ENCODE assay signal across 28 cellular contexts in genomic region chr9:123606141-123606540, GRCh38.
"Had no signal": no experiment of that assay in that cellular context is flagged by ENCODE, and none has a peak within 500 bp of the region (broad histone marks: within the 10 kb centered on the region; RNA-seq: fewer than 3 reads in every experiment).

No MANE protein-coding gene starts in this region.

- H3K27me3 Mint-ChIP-seq: stimulated activated naive B cell treated with anti-CD40 and anti-IgM and Interleukin-4, amounts not matched to agents 10 μg/mL and 1 μg/mL and 100 μg/mL, for 72 hours; stimulated activated naive CD8-positive, alpha-beta T cell treated with anti-CD3 and anti-CD28 coated beads, Interleukin-15, amount 100 ng/mL, for 72 hours; stimulated activated naive CD8-positive, alpha-beta T cell treated with anti-CD3 and anti-CD28 coated beads, Interleukin-15, Interleukin-2, amounts not matched to agents 100 ng/mL and 50 ng/mL, for 24 hours; type B pancreatic cell had no signal

- ATAC-seq: stimulated activated effector memory CD8-positive, alpha-beta T cell treated with anti-CD3 and anti-CD28 coated beads, Interleukin-12 subunit alpha, Interleukin-12 subunit beta, amount 100 ng/mL, for 72 hours; stimulated activated naive B cell treated with anti-CD40 and anti-IgM and Interleukin-4, amounts not matched to agents 10 μg/mL and 1 μg/mL and 100 μg/mL, for 72 hours; stimulated activated naive CD8-positive, alpha-beta T cell treated with anti-CD3 and anti-CD28 coated beads, Interleukin-15, amount 100 ng/mL, for 72 hours; stimulated activated naive CD8-positive, alpha-beta T cell treated with anti-CD3 and anti-CD28 coated beads, Interleukin-15, Interleukin-2, amounts not matched to agents 100 U/mL and 50 U/mL, for 24 hours; upper lobe of right lung had no signal

- FAIRE-seq: urothelium cell line had no signal

- H3K4me3 Mint-ChIP-seq: stimulated activated effector memory CD8-positive, alpha-beta T cell treated with anti-CD3 and anti-CD28 coated beads, Interleukin-12 subunit alpha, Interleukin-12 subunit beta, amount 100 ng/mL, for 72 hours; stimulated activated naive B cell treated with anti-CD40 and anti-IgM and Interleukin-4, amounts not matched to agents 10 μg/mL and 1 μg/mL and 100 μg/mL, for 72 hours; stimulated activated naive CD8-positive, alpha-beta T cell treated with anti-CD3 and anti-CD28 coated beads, Interleukin-15, amount 100 ng/mL, for 72 hours; stimulated activated naive CD8-positive, alpha-beta T cell treated with anti-CD3 and anti-CD28 coated beads, Interleukin-15, Interleukin-2, amounts not matched to agents 100 ng/mL and 50 ng/mL, for 24 hours; type B pancreatic cell had no signal

- H3K9me3 Mint-ChIP-seq: stimulated activated effector memory CD8-positive, alpha-beta T cell treated with anti-CD3 and anti-CD28 coated beads, Interleukin-12 subunit alpha, Interleukin-12 subunit beta, amount 100 ng/mL, for 72 hours; stimulated activated naive B cell treated with anti-CD40 and anti-IgM and Interleukin-4, amounts not matched to agents 10 μg/mL and 1 μg/mL and 100 μg/mL, for 72 hours; stimulated activated naive CD8-positive, alpha-beta T cell treated with anti-CD3 and anti-CD28 coated beads, Interleukin-15, amount 100 ng/mL, for 72 hours; stimulated activated naive CD8-positive, alpha-beta T cell treated with anti-CD3 and anti-CD28 coated beads, Interleukin-15, Interleukin-2, amounts not matched to agents 100 ng/mL and 50 ng/mL, for 24 hours; type B pancreatic cell had no signal

- H3K36me3 Mint-ChIP-seq: stimulated activated effector memory CD8-positive, alpha-beta T cell treated with anti-CD3 and anti-CD28 coated beads, Interleukin-12 subunit alpha, Interleukin-12 subunit beta, amount 100 ng/mL, for 72 hours had no signal

- H3K9me3 ChIP-seq: stomach, suprapubic skin, testis, thoracic aorta, tibial artery, tibial nerve, transverse colon, upper lobe of left lung, upper lobe of right lung, uterus, vagina had no signal

- H3K4me1 ChIP-seq: stomach, testis, tibial artery, tibial nerve, transverse colon, upper lobe of left lung, upper lobe of right lung, uterus, vagina had no signal

- H3K27ac ChIP-seq: stomach, suprapubic skin, testis, thoracic aorta, tibial artery, tibial nerve, transverse colon, upper lobe of left lung, upper lobe of right lung, uterus, vagina had no signal

- H3K27ac Mint-ChIP-seq: stimulated activated effector memory CD8-positive, alpha-beta T cell treated with anti-CD3 and anti-CD28 coated beads, Interleukin-12 subunit alpha, Interleukin-12 subunit beta, amount 100 ng/mL, for 72 hours; stimulated activated naive B cell treated with anti-CD40 and anti-IgM and Interleukin-4, amounts not matched to agents 10 μg/mL and 1 μg/mL and 100 μg/mL, for 72 hours; stimulated activated naive CD8-positive, alpha-beta T cell treated with anti-CD3 and anti-CD28 coated beads, Interleukin-15, amount 100 ng/mL, for 72 hours; stimulated activated naive CD8-positive, alpha-beta T cell treated with anti-CD3 and anti-CD28 coated beads, Interleukin-15, Interleukin-2, amounts not matched to agents 100 ng/mL and 50 ng/mL, for 24 hours; type B pancreatic cell had no signal

- DNase-seq: stimulated activated CD4-positive, alpha-beta T cell treated with anti-CD3 and anti-CD28 coated beads, Interleukin-2, amount 100 ng/mL, for 24 hours; stimulated activated CD4-positive, alpha-beta T cell treated with anti-CD3 and anti-CD28 coated beads, Interleukin-2, amount 100 ng/mL, for 48 hours; stimulated activated CD4-positive, alpha-beta T cell treated with anti-CD3 and anti-CD28 coated beads, Interleukin-4, amount 100 ng/mL, for 1 hour; stimulated activated CD4-positive, alpha-beta T cell treated with anti-CD3 and anti-CD28 coated beads, Interleukin-4, amount 100 ng/mL, for 24 hours; stimulated activated CD4-positive, alpha-beta T cell treated with anti-CD3 and anti-CD28 coated beads, Interleukin-4, amount 100 ng/mL, for 4 hours; stimulated activated CD8-positive, alpha-beta memory T cell treated with anti-CD3 and anti-CD28 coated beads, Interleukin-4, amount 100 ng/mL, for 48 hours; stimulated activated naive B cell treated with anti-CD40 and anti-IgM and Interleukin-4, amounts not matched to agents 10 μg/mL and 1 μg/mL and 100 μg/mL, for 72 hours; stimulated activated naive CD4-positive, alpha-beta T cell; stimulated activated naive CD4-positive, alpha-beta T cell treated with Interleukin-2 at 50 U/mL for 16 hours; stimulated activated naive CD8-positive, alpha-beta T cell treated with anti-CD3 and anti-CD28 coated beads, Interleukin-15, amount 100 ng/mL, for 72 hours; stimulated activated naive CD8-positive, alpha-beta T cell treated with anti-CD3 and anti-CD28 coated beads, Interleukin-15, Interleukin-2, amounts not matched to agents 100 U/mL and 50 U/mL, for 24 hours; stomach; substantia nigra; testis; tibial artery; transverse colon; trophoblast cell; upper lobe of left lung; upper lobe of right lung; uterus had no signal

- H3K36me3 ChIP-seq: suprapubic skin, thoracic aorta, tibial artery, transverse colon, upper lobe of right lung, uterus, vagina had no signal

- H3K4me1 Mint-ChIP-seq: stimulated activated effector memory CD8-positive, alpha-beta T cell treated with anti-CD3 and anti-CD28 coated beads, Interleukin-12 subunit alpha, Interleukin-12 subunit beta, amount 100 ng/mL, for 72 hours; stimulated activated naive CD8-positive, alpha-beta T cell treated with anti-CD3 and anti-CD28 coated beads, Interleukin-15, amount 100 ng/mL, for 72 hours had no signal

- H3K4me3 ChIP-seq: stomach, suprapubic skin, testis, thoracic aorta, tibial artery, tibial nerve, transverse colon, upper lobe of left lung, upper lobe of right lung, uterus, vagina had no signal

- H3K27me3 ChIP-seq: stomach, suprapubic skin, testis, tibial artery, tibial nerve, transverse colon, upper lobe of left lung, upper lobe of right lung, uterus, vagina had no signal
